In genomic region chr15:60370105-60370803, GRCh38 we compare ENCODE assay signal across 8 cellular contexts. TPM values are rescaled to one million over a fixed set of nuclear protein-coding genes. Genes with fewer than 3 reads are reported as not detected.
A peak's percentile ranks its signal among the peaks of the same experiment; 100 is the strongest.
DNase-seq lines count a peak whose midpoint lies in the region; TF ChIP-seq lines count a peak whose summit lies in the region.

No MANE protein-coding gene starts in this region.

- H3K9me3 Mint-ChIP-seq in HFFc6 = peaks cover 3% of the 10 kb centered on the region

- H3K4me1 ChIP-seq in right atrium auricular region = peaks cover 0 to 51% of the 10 kb centered on the region in 2 donors
- H3K4me1 ChIP-seq in skeletal muscle satellite cell (ENCODE audit: control insufficient read depth, insufficient read depth, low read length) = peaks cover 67% of the 10 kb centered on the region

- H3K4me3 Mint-ChIP-seq in HFFc6 = peak overlapping the region; percentile 75

- H3K27me3 ChIP-seq in right atrium auricular region = no peaks in the 10 kb centered on the region
- no peaks in the 10 kb centered on the region for H3K27me3 ChIP-seq in skeletal muscle satellite cell (ENCODE audit: control insufficient read depth, insufficient read depth, low read length)

- peak overlapping the region; percentile 98 for H3K27ac Mint-ChIP-seq in HFFc6

- H3K4me3 ChIP-seq in right atrium auricular region (no peak overlapping the region), skeletal muscle satellite cell (ENCODE audit: low read length) (peak overlapping the region; percentile 23)

- TF ChIP-seq CTCF in HFFc6 (IDR thresholded peaks at IDR 0.05) (no peak), right atrium auricular region (IDR thresholded peaks at IDR 0.05) (no peak)

- H3K27me3 Mint-ChIP-seq in HFFc6 (ENCODE audit: insufficient read depth) = peaks cover 39% of the 10 kb centered on the region

- H3K4me2 ChIP-seq in skeletal muscle satellite cell (ENCODE audit: low read length) = peak overlapping the region; percentile 49

- H3K27ac ChIP-seq in right atrium auricular region = peak overlapping the region; percentile 79 to 80

- H3K4me1 Mint-ChIP-seq in HFFc6 (ENCODE audit: low read depth) = peaks cover 74% of the 10 kb centered on the region

- H3K9me3 ChIP-seq in right atrium auricular region (no peaks in the 10 kb centered on the region), skeletal muscle satellite cell (replicated peaks; ENCODE audit: low read length) (no peaks in the 10 kb centered on the region)

- DNase-seq in HFFc6 (peak; percentile 67), amniotic epithelial cell (ENCODE audit: low read depth) (peak; percentile 77), right atrium auricular region (ENCODE audit: low spot score) (no peak), HuH-7.5 (ENCODE audit: low spot score) (no peak), OCI-M2 (lab: John Stamatoyannopoulos, UW; ENCODE audit: unreplicated experiment) (no peak)
- DNase-seq in activated naive CD4-positive, alpha-beta T cell (lab: John Stamatoyannopoulos, UW) = no peak
- no peak for DNase-seq in activated CD4-positive, CD25-positive, alpha-beta regulatory T cell (lab: John Stamatoyannopoulos, UW)

- peaks cover 4% of the 10 kb centered on the region for H3K36me3 ChIP-seq in right atrium auricular region
- peaks cover 64% of the 10 kb centered on the region for H3K36me3 ChIP-seq in skeletal muscle satellite cell (ENCODE audit: insufficient read depth, low read length)

- peaks cover 57% of the 10 kb centered on the region for H3K36me3 Mint-ChIP-seq in HFFc6 (ENCODE audit: low read depth)

- H3K9ac ChIP-seq in skeletal muscle satellite cell (ENCODE audit: low read depth, low read length) = peak overlapping the region; percentile 75

RNA-seq across cellular contexts. Expression of gene ANXA2, which starts 27.5 kb away (rescaled TPM):
- total RNA-seq in HFFc6 (2021; fragmentation: NEBNext Ultra II Directional; extraction: Animal tissue kit (Norgen Biotek cat#: 25700)) = 1,000 to 10,000 TPM; 4,445 to 5,074 (median 4,643) TPM
- total RNA-seq in right atrium auricular region = 100 to 1,000 TPM; 214 to 388 TPM
- total RNA-seq in skeletal muscle satellite cell (2012; rRNA removed) = 4,583 and 5,218 TPM in 2 replicates

Comparison
In these comparisons a context has a peak if more than half of its experiments do, and no peak if none do; other contexts are left out.
1. DNase-seq: peak in HFFc6 (single experiment) and amniotic epithelial cell (single experiment); none in right atrium auricular region (single experiment), HuH-7.5 (single experiment), activated naive CD4-positive, alpha-beta T cell (0 of 4), activated CD4-positive, CD25-positive, alpha-beta regulatory T cell (0 of 4) and OCI-M2 (single experiment).
2. RNA of gene ANXA2, which starts 27.5 kb away (total RNA-seq): 4,445 to 5,074 TPM in HFFc6; 214 to 388 TPM in right atrium auricular region; every median in the first group is over 10 times any median in the second.